ENCODE assay signal across 9 cellular contexts in genomic region chr6:157763129-157763893, GRCh38. TPM values are rescaled to one million over a fixed set of nuclear protein-coding genes. Genes with fewer than 3 reads are reported as not detected.
DNase-seq lines count a peak whose midpoint lies in the region; ATAC-seq and TF ChIP-seq lines count a peak whose summit lies in the region.
"Had no signal": no experiment of that assay in that cellular context is flagged by ENCODE, and none has a peak within 500 bp of the region (broad histone marks: within the 10 kb centered on the region; RNA-seq: fewer than 3 reads in every experiment).

No MANE protein-coding gene starts in this region.

- no peak for ATAC-seq in GM18861 (IDR thresholded peaks at IDR 0.05; ENCODE audit: unreplicated experiment)

- no peak overlapping the region for H3K4me3 ChIP-seq in astrocyte of the cerebellum (ENCODE audit: low read depth, low read length)
- H3K4me3 ChIP-seq: cardiac muscle cell had no signal

- in situ Hi-C loops in astrocyte of the cerebellum (cut with HindIII; ENCODE audit: low sequenced_read_pairs): no loop called here

- no peak for TF ChIP-seq CTCF in astrocyte of the cerebellum (IDR thresholded peaks at IDR 0.05; ENCODE audit: low read depth, low read length, missing control alignments)

- peak; percentile 57 for DNase-seq in activated T-cell treated with anti-CD3 and anti-CD28 coated beads, Interleukin-2, amount 50 U/mL, for 1 hour
- no peak for DNase-seq in activated T-cell treated with anti-CD3 and anti-CD28 coated beads, Interleukin-2, amount 50 U/mL, for 48 hours
- DNase-seq in NCI-H345 (lab: John Stamatoyannopoulos, UW) (peak; percentile 95), astrocyte of the cerebellum (ENCODE audit: low read depth) (peak; percentile 33), iris pigment epithelial cell (ENCODE audit: low read depth) (peak; percentile 65), SK-N-DZ (ENCODE audit: low spot score) (no peak)

- H3K27ac ChIP-seq in temporal lobe (ENCODE audit: low read depth, low read length): peak overlapping the region; percentile 73
- H3K27ac ChIP-seq: cardiac muscle cell had no signal

RNA-seq across cellular contexts. Expression of gene SNX9, which starts 59.7 kb away (rescaled TPM):
- 11.6 TPM for total RNA-seq in temporal lobe
- 4.7 and 5.3 TPM in 2 replicates for polyA plus RNA-seq in SK-N-DZ (2014; cell fraction: cytosol; rRNA removed)
- 4.4 and 5.5 TPM in 2 replicates for polyA plus RNA-seq in SK-N-DZ (2014; cell fraction: nucleus; rRNA removed)

Comparison
In these comparisons a context has a peak if more than half of its experiments do, and no peak if none do; other contexts are left out.
1. DNase-seq: peak in activated T-cell treated with anti-CD3 and anti-CD28 coated beads, Interleukin-2, amount 50 U/mL, for 1 hour (single experiment), NCI-H345 (single experiment), astrocyte of the cerebellum (single experiment) and iris pigment epithelial cell (single experiment); none in activated T-cell treated with anti-CD3 and anti-CD28 coated beads, Interleukin-2, amount 50 U/mL, for 48 hours (0 of 2) and SK-N-DZ (single experiment).